1 cellular context compared by ENCODE assay signal in genomic region chr7:127887631-127888030, GRCh38.
TF ChIP-seq lines count a peak whose summit lies in the region.

No MANE protein-coding gene starts in this region.

TF ChIP-seq in HepG2, 621 proteins besides CTCF, POLR2A, EP300 and RAD21 (continued from another document):
- TF ChIP-seq ZNF383 (CRISPR knock-in tag; IDR thresholded peaks at IDR 0.05; ENCODE audit: borderline replicate concordance) (no peak), POLR2G (IDR thresholded peaks at IDR 0.05; ENCODE audit: low read depth, low read length) (no peak), ZNF558 (CRISPR knock-in tag; IDR thresholded peaks at IDR 0.05; ENCODE audit: borderline replicate concordance) (no peak), MAFF (IDR thresholded peaks at IDR 0.05; ENCODE audit: low read depth, low read length) (peak; percentile 31; the same call in 1 of the 2 replicates), MEIS2 (CRISPR knock-in tag; IDR thresholded peaks at IDR 0.05) (no peak)
